Comparison of ENCODE assay signal across 1 cellular context in genomic region chr3:50194128-50194902, GRCh38.
A peak's percentile ranks its signal among the peaks of the same experiment; 100 is the strongest.
TF ChIP-seq lines count a peak whose summit lies in the region.

No MANE protein-coding gene starts in this region.

TF ChIP-seq in K562, 482 proteins besides CTCF, POLR2A, EP300 and RAD21 (continues in another document):
- TF ChIP-seq ARID2 (IDR thresholded peaks at IDR 0.05): peak; percentile 97
- 0 out of 2 replicates have a peak, but pooled peaks have one; percentile 28 for TF ChIP-seq XRCC5 (IDR thresholded peaks at IDR 0.05; ENCODE audit: low read depth, low read length)
- TF ChIP-seq TGIF2 (CRISPR knock-in tag; IDR thresholded peaks at IDR 0.05): no peak
- peak; percentile 69; the same call in 1 of the 2 replicates for TF ChIP-seq SP1 (CRISPR knock-in tag; IDR thresholded peaks at IDR 0.05)
- TF ChIP-seq TCF3 (CRISPR knock-in tag; IDR thresholded peaks at IDR 0.05): no peak
- TF ChIP-seq MAX (CRISPR knock-in tag; IDR thresholded peaks at IDR 0.05): peak; percentile 81
- TF ChIP-seq ESRRA (IDR thresholded peaks at IDR 0.05; ENCODE audit: borderline replicate concordance, low read depth): 0 out of 2 replicates have a peak, but pooled peaks have one; percentile 21
- TF ChIP-seq E2F6 (IDR thresholded peaks at IDR 0.05; ENCODE audit: borderline replicate concordance in 1 of 2, extremely low read depth in 1 of 2, insufficient read depth in 1 of 2, insufficient read length in 1 of 2, low read depth in 1 of 2, low read length in 1 of 2, poor library complexity in 1 of 2, severe bottlenecking in 1 of 2): peak; percentile 64 to 79
- TF ChIP-seq ZBTB2 (IDR thresholded peaks at IDR 0.05): 0 out of 2 replicates have a peak, but pooled peaks have one; percentile 23
- TF ChIP-seq ETV6 (IDR thresholded peaks at IDR 0.05; ENCODE audit: borderline replicate concordance in 1 of 2, low read depth in 2 of 2, low read length in 1 of 2): no peak
- TF ChIP-seq ETV6 (CRISPR knock-in tag; IDR thresholded peaks at IDR 0.05; ENCODE audit: borderline replicate concordance): 0 out of 2 replicates have a peak, but pooled peaks have one; percentile 15
- TF ChIP-seq CXXC5 (CRISPR knock-in tag; IDR thresholded peaks at IDR 0.05): peak; percentile 59
- TF ChIP-seq, protein P1, sequence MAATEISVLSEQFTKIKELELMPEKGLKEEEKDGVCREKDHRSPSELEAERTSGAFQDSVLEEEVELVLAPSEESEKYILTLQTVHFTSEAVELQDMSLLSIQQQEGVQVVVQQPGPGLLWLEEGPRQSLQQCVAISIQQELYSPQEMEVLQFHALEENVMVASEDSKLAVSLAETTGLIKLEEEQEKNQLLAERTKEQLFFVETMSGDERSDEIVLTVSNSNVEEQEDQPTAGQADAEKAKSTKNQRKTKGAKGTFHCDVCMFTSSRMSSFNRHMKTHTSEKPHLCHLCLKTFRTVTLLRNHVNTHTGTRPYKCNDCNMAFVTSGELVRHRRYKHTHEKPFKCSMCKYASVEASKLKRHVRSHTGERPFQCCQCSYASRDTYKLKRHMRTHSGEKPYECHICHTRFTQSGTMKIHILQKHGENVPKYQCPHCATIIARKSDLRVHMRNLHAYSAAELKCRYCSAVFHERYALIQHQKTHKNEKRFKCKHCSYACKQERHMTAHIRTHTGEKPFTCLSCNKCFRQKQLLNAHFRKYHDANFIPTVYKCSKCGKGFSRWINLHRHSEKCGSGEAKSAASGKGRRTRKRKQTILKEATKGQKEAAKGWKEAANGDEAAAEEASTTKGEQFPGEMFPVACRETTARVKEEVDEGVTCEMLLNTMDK (IDR thresholded peaks at IDR 0.05; ENCODE audit: borderline replicate concordance, insufficient read depth, low read depth, low read length, poor library complexity, severe bottlenecking): peak; percentile 42
- TF ChIP-seq ATF1 (CRISPR knock-in tag; IDR thresholded peaks at IDR 0.05): no peak
- peak; percentile 88 for TF ChIP-seq ATF1 (tag; IDR thresholded peaks at IDR 0.05)
- peak; percentile 95 for TF ChIP-seq L3MBTL2 (IDR thresholded peaks at IDR 0.05)
- TF ChIP-seq NRF1 (conservative IDR thresholded peaks at IDR 0.05 in 1 of 2, IDR thresholded peaks at IDR 0.05 in 1 of 2): peak in 1 of 2 experiments; percentile 35; a peak in 2 of 4 replicates
- TF ChIP-seq SAFB (IDR thresholded peaks at IDR 0.05; ENCODE audit: borderline replicate concordance, low read depth, low read length): 0 out of 2 replicates have a peak, but pooled peaks have one; percentile 31
- peak; percentile 97 for TF ChIP-seq ZNF740 (CRISPR knock-in tag; IDR thresholded peaks at IDR 0.05)
- peak in 1 of 2 experiments; percentile 87; a peak in 2 of 4 replicates for TF ChIP-seq ZNF740 (tag; IDR thresholded peaks at IDR 0.05)
- TF ChIP-seq, protein P2, sequence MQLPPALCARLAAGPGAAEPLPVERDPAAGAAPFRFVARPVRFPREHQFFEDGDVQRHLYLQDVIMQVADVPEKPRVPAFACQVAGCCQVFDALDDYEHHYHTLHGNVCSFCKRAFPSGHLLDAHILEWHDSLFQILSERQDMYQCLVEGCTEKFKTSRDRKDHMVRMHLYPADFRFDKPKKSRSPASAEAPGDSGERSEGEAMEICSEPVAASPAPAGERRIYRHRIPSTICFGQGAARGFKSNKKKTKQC (CRISPR knock-in tag; IDR thresholded peaks at IDR 0.05): 0 out of 2 replicates have a peak, but pooled peaks have one; percentile 18
- TF ChIP-seq, protein P3, sequence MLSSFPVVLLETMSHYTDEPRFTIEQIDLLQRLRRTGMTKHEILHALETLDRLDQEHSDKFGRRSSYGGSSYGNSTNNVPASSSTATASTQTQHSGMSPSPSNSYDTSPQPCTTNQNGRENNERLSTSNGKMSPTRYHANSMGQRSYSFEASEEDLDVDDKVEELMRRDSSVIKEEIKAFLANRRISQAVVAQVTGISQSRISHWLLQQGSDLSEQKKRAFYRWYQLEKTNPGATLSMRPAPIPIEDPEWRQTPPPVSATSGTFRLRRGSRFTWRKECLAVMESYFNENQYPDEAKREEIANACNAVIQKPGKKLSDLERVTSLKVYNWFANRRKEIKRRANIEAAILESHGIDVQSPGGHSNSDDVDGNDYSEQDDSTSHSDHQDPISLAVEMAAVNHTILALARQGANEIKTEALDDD (IDR thresholded peaks at IDR 0.05): no peak
- TF ChIP-seq JUND (IDR thresholded peaks at IDR 0.05; ENCODE audit: borderline replicate concordance, low read depth, low read length): 0 out of 2 replicates have a peak, but pooled peaks have one; percentile 26
- TF ChIP-seq JUND (tag; IDR thresholded peaks at IDR 0.05; ENCODE audit: borderline replicate concordance, low read depth, low read length): no peak
- TF ChIP-seq, protein P4, sequence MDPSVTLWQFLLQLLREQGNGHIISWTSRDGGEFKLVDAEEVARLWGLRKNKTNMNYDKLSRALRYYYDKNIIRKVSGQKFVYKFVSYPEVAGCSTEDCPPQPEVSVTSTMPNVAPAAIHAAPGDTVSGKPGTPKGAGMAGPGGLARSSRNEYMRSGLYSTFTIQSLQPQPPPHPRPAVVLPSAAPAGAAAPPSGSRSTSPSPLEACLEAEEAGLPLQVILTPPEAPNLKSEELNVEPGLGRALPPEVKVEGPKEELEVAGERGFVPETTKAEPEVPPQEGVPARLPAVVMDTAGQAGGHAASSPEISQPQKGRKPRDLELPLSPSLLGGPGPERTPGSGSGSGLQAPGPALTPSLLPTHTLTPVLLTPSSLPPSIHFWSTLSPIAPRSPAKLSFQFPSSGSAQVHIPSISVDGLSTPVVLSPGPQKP (CRISPR knock-in tag; IDR thresholded peaks at IDR 0.05): no peak
- TF ChIP-seq ATF2 (CRISPR knock-in tag; IDR thresholded peaks at IDR 0.05): no peak
- TF ChIP-seq ATF7 (IDR thresholded peaks at IDR 0.05): peak; percentile 50; the same call in 1 of the 2 replicates
- TF ChIP-seq, protein P5, sequence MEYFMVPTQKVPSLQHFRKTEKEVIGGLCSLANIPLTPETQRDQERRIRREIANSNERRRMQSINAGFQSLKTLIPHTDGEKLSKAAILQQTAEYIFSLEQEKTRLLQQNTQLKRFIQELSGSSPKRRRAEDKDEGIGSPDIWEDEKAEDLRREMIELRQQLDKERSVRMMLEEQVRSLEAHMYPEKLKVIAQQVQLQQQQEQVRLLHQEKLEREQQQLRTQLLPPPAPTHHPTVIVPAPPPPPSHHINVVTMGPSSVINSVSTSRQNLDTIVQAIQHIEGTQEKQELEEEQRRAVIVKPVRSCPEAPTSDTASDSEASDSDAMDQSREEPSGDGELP (CRISPR knock-in tag; IDR thresholded peaks at IDR 0.05; ENCODE audit: borderline replicate concordance): peak; percentile 72
- peak; percentile 24 for TF ChIP-seq HMGN3 (IDR thresholded peaks at IDR 0.05; ENCODE audit: borderline replicate concordance, extremely low read depth, insufficient read length, low read depth, low read length)
- no peak for TF ChIP-seq BCOR (IDR thresholded peaks at IDR 0.05)
- 0 out of 2 replicates have a peak, but pooled peaks have one; percentile 29 for TF ChIP-seq HDAC2 (IDR thresholded peaks at IDR 0.05)
- TF ChIP-seq, protein P6, sequence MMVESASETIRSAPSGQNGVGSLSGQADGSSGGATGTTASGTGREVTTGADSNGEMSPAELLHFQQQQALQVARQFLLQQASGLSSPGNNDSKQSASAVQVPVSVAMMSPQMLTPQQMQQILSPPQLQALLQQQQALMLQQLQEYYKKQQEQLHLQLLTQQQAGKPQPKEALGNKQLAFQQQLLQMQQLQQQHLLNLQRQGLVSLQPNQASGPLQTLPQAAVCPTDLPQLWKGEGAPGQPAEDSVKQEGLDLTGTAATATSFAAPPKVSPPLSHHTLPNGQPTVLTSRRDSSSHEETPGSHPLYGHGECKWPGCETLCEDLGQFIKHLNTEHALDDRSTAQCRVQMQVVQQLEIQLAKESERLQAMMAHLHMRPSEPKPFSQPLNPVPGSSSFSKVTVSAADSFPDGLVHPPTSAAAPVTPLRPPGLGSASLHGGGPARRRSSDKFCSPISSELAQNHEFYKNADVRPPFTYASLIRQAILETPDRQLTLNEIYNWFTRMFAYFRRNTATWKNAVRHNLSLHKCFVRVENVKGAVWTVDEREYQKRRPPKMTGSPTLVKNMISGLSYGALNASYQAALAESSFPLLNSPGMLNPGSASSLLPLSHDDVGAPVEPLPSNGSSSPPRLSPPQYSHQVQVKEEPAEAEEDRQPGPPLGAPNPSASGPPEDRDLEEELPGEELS (CRISPR knock-in tag; IDR thresholded peaks at IDR 0.05; ENCODE audit: borderline replicate concordance): 0 out of 2 replicates have a peak, but pooled peaks have one; percentile 16
- TF ChIP-seq DACH1 (IDR thresholded peaks at IDR 0.05; ENCODE audit: partially characterized antibody): no peak
- peak; percentile 54; the same call in 1 of the 2 replicates for TF ChIP-seq GABPB1 (CRISPR knock-in tag; IDR thresholded peaks at IDR 0.05)
- TF ChIP-seq SMC3 (conservative IDR thresholded peaks at IDR 0.05; ENCODE audit: insufficient read depth, low read depth, low read length): peak; percentile 95
